32 cellular contexts compared by ENCODE assay signal in genomic region chr6:41543087-41543486, GRCh38.
"Had no signal": no experiment of that assay in that cellular context is flagged by ENCODE, and none has a peak within 500 bp of the region (broad histone marks: within the 10 kb centered on the region; RNA-seq: fewer than 3 reads in every experiment).

No MANE protein-coding gene starts in this region.

- H3K36me3 ChIP-seq: ascending aorta, cardiac muscle cell had no signal

- H3K4me3 ChIP-seq: ascending aorta, cardiac muscle cell, SJSA1 had no signal

- H3K27ac ChIP-seq: ascending aorta, cardiac muscle cell, SJSA1 had no signal

- H3K9me3 ChIP-seq: ascending aorta, SJSA1, SK-N-SH had no signal

- H3K4me3 Mint-ChIP-seq: activated CD4-positive, alpha-beta T cell treated with anti-CD3 and anti-CD28 coated beads for 36 hours; activated CD4-positive, alpha-beta T cell treated with anti-CD3 and anti-CD28 coated beads, Interleukin-2, amount 10 ng/mL, durations not matched to agents 7 days and 5 days; activated naive CD4-positive, alpha-beta T cell treated with anti-CD3 and anti-CD28 coated beads for 36 hours; activated T-cell treated with anti-CD3 and anti-CD28 coated beads, Interleukin-2, amount 50 U/mL, for 4 hours; activated T-helper 1 cell treated with anti-CD3 and anti-CD28 coated beads, Interleukin-12 subunit alpha, Interleukin-12 subunit beta, Interleukin-2, Interleukin-4 antibody, amounts not matched to agents 30 ng/mL and 10 ng/mL and 1 ng/mL, durations not matched to agents 14 hours and 24 hours and 36 hours; T-helper 1 cell treated with Interleukin-12 subunit alpha and Interleukin-12 subunit beta and Interleukin-4 antibody, amounts not matched to agents 30 μg/mL and 1 μg/mL, for 36 hours; T-helper 2 cell treated with Interferon-gamma antibody and Interleukin-4, amounts not matched to agents 5 μg/mL and 100 μg/mL, for 36 hours; WTC11 had no signal

- H3K27ac Mint-ChIP-seq: activated CD4-positive, alpha-beta T cell treated with anti-CD3 and anti-CD28 coated beads for 36 hours; activated CD4-positive, alpha-beta T cell treated with anti-CD3 and anti-CD28 coated beads, Interleukin-2, amount 10 ng/mL, durations not matched to agents 7 days and 5 days; activated naive CD4-positive, alpha-beta T cell treated with anti-CD3 and anti-CD28 coated beads for 36 hours; activated naive CD4-positive, alpha-beta T cell treated with anti-CD3 and anti-CD28 coated beads, Interleukin-2, amount 50 U/mL, for 72 hours; activated T-helper 1 cell treated with anti-CD3 and anti-CD28 coated beads, Interleukin-12 subunit alpha, Interleukin-12 subunit beta, Interleukin-2, Interleukin-4 antibody, amounts not matched to agents 30 ng/mL and 10 ng/mL and 1 ng/mL, durations not matched to agents 14 hours and 24 hours and 36 hours; T-helper 1 cell treated with Interleukin-12 subunit alpha and Interleukin-12 subunit beta and Interleukin-4 antibody, amounts not matched to agents 30 μg/mL and 1 μg/mL, for 36 hours; T-helper 2 cell treated with Interferon-gamma antibody and Interleukin-4, amounts not matched to agents 5 μg/mL and 100 μg/mL, for 36 hours; WTC11 had no signal

- ATAC-seq: activated CD4-positive, alpha-beta T cell treated with anti-CD3 and anti-CD28 coated beads for 36 hours; activated CD4-positive, CD25-positive, alpha-beta regulatory T cell treated with anti-CD3 and anti-CD28 coated beads, Interleukin-2, amount 50 U/mL, for 24 hours; activated naive CD4-positive, alpha-beta T cell treated with anti-CD3 and anti-CD28 coated beads, Interleukin-2, amount 50 U/mL, for 72 hours; activated T-cell treated with anti-CD3 and anti-CD28 coated beads, Interleukin-2, amount 50 U/mL, for 4 hours; Panc1; WTC11 had no signal

- DNase-seq: activated CD4-positive, alpha-beta T cell treated with anti-CD3 and anti-CD28 coated beads for 36 hours; activated CD4-positive, alpha-beta T cell treated with anti-CD3 and anti-CD28 coated beads, Interleukin-2, amount 10 ng/mL, durations not matched to agents 7 days and 5 days; activated CD4-positive, alpha-beta T cell treated with anti-CD3 and anti-CD28 coated beads, Interleukin-2, amount 50 U/mL, for 48 hours; activated CD8-positive, alpha-beta memory T cell treated with anti-CD3 and anti-CD28 coated beads, Interleukin-2, amount 50 U/mL, for 4 hours; activated gamma-delta T cell treated with Interleukin-2 at 50 U/mL for 16 hours; activated naive CD4-positive, alpha-beta T cell treated with anti-CD3 and anti-CD28 coated beads for 36 hours; activated T-cell treated with anti-CD3 and anti-CD28 coated beads for 4 hours; activated T-cell treated with anti-CD3 and anti-CD28 coated beads, Interleukin-2, amount 50 U/mL, for 4 hours; amniotic stem cell; Karpas-422; KBM-7; NCI-H1105; NCI-H1417 treated with DMSO at 0.1 percent for 48 hours; NCI-H1930; NCI-H2081 treated with DMSO at 0.1 percent for 48 hours; NCI-H226; NCI-H446 treated with DMSO at 0.1 percent for 48 hours; NCI-H524; NCI-H69; RPMI8226; SHP77 treated with DMSO at 0.1 percent for 48 hours; SK-N-SH had no signal

- H3K9ac ChIP-seq: SK-N-SH had no signal

- H3K4me2 ChIP-seq: SK-N-SH had no signal

- H3K9me3 Mint-ChIP-seq: activated CD4-positive, alpha-beta T cell treated with anti-CD3 and anti-CD28 coated beads, Interleukin-2, amount 10 ng/mL, durations not matched to agents 7 days and 5 days; activated naive CD4-positive, alpha-beta T cell treated with anti-CD3 and anti-CD28 coated beads for 36 hours; activated naive CD4-positive, alpha-beta T cell treated with anti-CD3 and anti-CD28 coated beads, Interleukin-2, amount 50 U/mL, for 72 hours; activated T-cell treated with anti-CD3 and anti-CD28 coated beads, Interleukin-2, amount 50 U/mL, for 4 hours; activated T-helper 1 cell treated with anti-CD3 and anti-CD28 coated beads, Interleukin-12 subunit alpha, Interleukin-12 subunit beta, Interleukin-2, Interleukin-4 antibody, amounts not matched to agents 30 ng/mL and 10 ng/mL and 1 ng/mL, durations not matched to agents 14 hours and 24 hours and 36 hours; T-helper 1 cell treated with Interleukin-12 subunit alpha and Interleukin-12 subunit beta and Interleukin-4 antibody, amounts not matched to agents 30 μg/mL and 1 μg/mL, for 36 hours; T-helper 2 cell treated with Interferon-gamma antibody and Interleukin-4, amounts not matched to agents 5 μg/mL and 100 μg/mL, for 36 hours; WTC11 had no signal

- H3K36me3 Mint-ChIP-seq: WTC11 had no signal

- H3K27me3 ChIP-seq: ascending aorta, SJSA1 had no signal
